In the genomic region with DNA sequence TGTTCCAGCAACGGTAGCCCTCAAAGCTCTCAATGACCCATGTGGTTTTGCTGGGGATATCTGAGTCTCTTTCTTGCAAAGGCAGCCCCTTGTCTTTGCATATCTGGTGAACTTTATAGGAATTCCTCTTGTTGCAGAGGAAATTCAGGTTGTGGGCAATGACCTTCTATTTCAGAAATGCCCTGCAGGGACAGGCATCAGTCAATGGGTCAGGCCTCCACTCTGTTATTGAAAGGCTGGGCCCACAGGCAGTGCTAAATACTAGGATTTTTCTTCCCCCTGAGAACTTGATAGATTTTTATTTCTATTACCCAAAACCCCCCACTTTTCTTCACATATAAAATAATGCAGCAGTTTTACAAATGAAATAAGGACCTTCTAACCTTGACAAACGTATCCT, we compare ENCODE assay signal across 30 cellular contexts.
"Had no signal": no experiment of that assay in that cellular context is flagged by ENCODE, and none has a peak within 500 bp of the region (broad histone marks: within the 10 kb centered on the region; RNA-seq: fewer than 3 reads in every experiment).

No MANE protein-coding gene starts in this region.

- H3K36me3 Mint-ChIP-seq: T-cell had no signal

- DNase-seq: Kasumi-1, KG1, MG63, MV-4-11, NCI-H1092, NCI-H1105, NCI-H1417 treated with DMSO at 0.1 percent for 48 hours, NCI-H1436 treated with DMSO at 0.1 percent for 48 hours, NCI-H1694 treated with DMSO at 0.1 percent for 48 hours, NCI-H187 treated with DMSO at 0.1 percent for 48 hours, NCI-H2029, NCI-H2081, NCI-H2171 treated with DMSO at 0.1 percent for 48 hours, NCI-H2227 treated with DMSO at 0.1 percent for 48 hours, NCI-H345, NCI-H446, NCI-H510A treated with DMSO at 0.1 percent for 48 hours, NCI-H524 treated with DMSO at 0.1 percent for 48 hours, NCI-H526 treated with DMSO at 0.1 percent for 48 hours, NCI-H774, PC-9, SHP77, SIG-M5, SJCRH30, T-cell had no signal

- H2AFZ ChIP-seq: PC-9 had no signal

- H3K27ac Mint-ChIP-seq: T-cell had no signal

- H3K9me3 ChIP-seq: MG63, SJCRH30 had no signal

- H3K27me3 ChIP-seq: SJCRH30 had no signal

- H3K4me3 ChIP-seq: MG63, PC-9, SJCRH30, SK-N-MC had no signal

- H3K4me3 Mint-ChIP-seq: T-cell had no signal

- H3K4me2 ChIP-seq: PC-9 had no signal

- ATAC-seq: Panc1, Right ventricle myocardium inferior, SK-N-SH treated with all-trans-retinoic acid at 6 μM for 48 hours, T-cell had no signal

- H3K4me1 ChIP-seq: SJCRH30 had no signal

- H3K36me3 ChIP-seq: MG63, SJCRH30 had no signal

- H3K27ac ChIP-seq: PC-9, RWPE1, SJCRH30, SK-N-MC had no signal

- H3K4me1 Mint-ChIP-seq: T-cell had no signal

- H3K9me3 Mint-ChIP-seq: T-cell had no signal
